ENCODE assay signal across 8 cellular contexts in the genomic region with DNA sequence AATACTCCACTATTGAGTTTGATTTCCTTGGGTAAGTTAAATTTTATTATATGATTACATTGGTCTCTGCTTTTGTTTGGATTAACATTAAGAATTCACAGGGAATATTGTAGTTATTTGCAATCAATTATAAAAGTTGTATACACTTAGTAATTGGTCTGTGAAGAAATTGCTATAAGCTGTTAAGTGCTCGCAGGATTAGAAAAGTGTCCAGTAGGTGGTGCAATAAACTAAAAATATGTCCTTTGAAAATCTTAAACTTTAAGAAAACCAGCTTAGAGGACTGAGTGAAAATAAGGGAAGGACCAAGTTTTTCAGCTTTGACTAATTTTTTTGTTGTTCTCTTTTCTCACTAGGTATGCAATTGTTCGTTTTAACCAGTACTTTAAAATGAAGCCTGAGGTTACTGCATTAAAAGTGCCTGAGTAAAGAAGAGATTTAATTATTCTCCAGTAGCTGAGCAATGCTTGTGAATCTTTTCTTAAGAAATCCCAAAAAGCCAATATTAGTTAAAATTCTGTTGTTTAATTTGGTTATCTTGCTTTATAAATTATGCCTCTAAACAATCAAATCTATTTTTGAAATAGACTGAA. TPM values are rescaled to one million over a fixed set of nuclear protein-coding genes. Genes with fewer than 3 reads are reported as not detected.
DNase-seq lines count a peak whose midpoint lies in the region; ATAC-seq, FAIRE-seq and TF ChIP-seq lines count a peak whose summit lies in the region.

No MANE protein-coding gene starts in this region.

- no peak for FAIRE-seq in bronchial epithelial cell (lab: Jason Lieb, UNC)

- peak; percentile 52 for ATAC-seq in mucosa of descending colon

- H3K4me3 ChIP-seq in bronchial epithelial cell (ENCODE audit: low read depth, low read length) (no peak overlapping the region), mucosa of descending colon (no peak overlapping the region)

- no peaks in the 10 kb centered on the region for H3K9me3 ChIP-seq in mucosa of descending colon

- H3K27me3 ChIP-seq in bronchial epithelial cell (ENCODE audit: control insufficient read depth, insufficient read depth, low read length) = no peaks in the 10 kb centered on the region

- intact Hi-C loops in mucosa of descending colon (cut with DNase I, micrococcal nuclease) = no loop called here

- H3K36me3 ChIP-seq in bronchial epithelial cell (ENCODE audit: control insufficient read depth, insufficient read depth, low read length) (no peaks in the 10 kb centered on the region), mucosa of descending colon (ENCODE audit: low read depth) (no peaks in the 10 kb centered on the region)

- peak; percentile 43 for TF ChIP-seq CTCF in bronchial epithelial cell (IDR thresholded peaks at IDR 0.05; ENCODE audit: insufficient read depth, low read length, severe bottlenecking)
- TF ChIP-seq CTCF in mucosa of descending colon (IDR thresholded peaks at IDR 0.05) = no peak

- DNase-seq in NCI-H2029 (lab: John Stamatoyannopoulos, UW) = peak; percentile 8
- DNase-seq in NCI-H2029 treated with DMSO at 0.1 percent for 48 hours (lab: John Stamatoyannopoulos, UW) = no peak
- peak; percentile 59 for DNase-seq in HCEC 1CT
- DNase-seq in NCI-H446 (lab: John Stamatoyannopoulos, UW) = peak; percentile 49 to 58
- DNase-seq in bronchial epithelial cell (ENCODE audit: low read depth) = peak; percentile 56
- DNase-seq in mucosa of descending colon = no peak
- no peak for DNase-seq in cerebellum (ENCODE audit: low spot score)
- no peak for DNase-seq in NCI-H187 treated with DMSO at 0.1 percent for 48 hours (lab: John Stamatoyannopoulos, UW)

- no peaks in the 10 kb centered on the region for H3K4me1 ChIP-seq in mucosa of descending colon (ENCODE audit: low read depth)

RNA-seq across cellular contexts. Expression of a gene that starts 59.7 kb away (rescaled TPM):
- total RNA-seq in bronchial epithelial cell (9.7 and 24.3 TPM in 2 replicates), mucosa of descending colon (100 to 1,000 TPM in 2 of 3 donors, 10 to 100 TPM in 1; 81.3 to 166 (median 115) TPM), cerebellum (95.5 TPM)

Comparison
In these comparisons a context has a peak if more than half of its experiments do, and no peak if none do; other contexts are left out.
1. DNase-seq: peak in NCI-H2029 (single experiment), HCEC 1CT (single experiment), NCI-H446 (2 of 2) and bronchial epithelial cell (single experiment); none in NCI-H2029 treated with DMSO at 0.1 percent for 48 hours (single experiment), mucosa of descending colon (0 of 3), cerebellum (single experiment) and NCI-H187 treated with DMSO at 0.1 percent for 48 hours (single experiment).